ENCODE assay signal across 14 cellular contexts in genomic region chr1:203858055-203858454, GRCh38. TPM values are rescaled to one million over a fixed set of nuclear protein-coding genes. Genes with fewer than 3 reads are reported as not detected.
A peak's percentile ranks its signal among the peaks of the same experiment; 100 is the strongest.
DNase-seq lines count a peak whose midpoint lies in the region; ATAC-seq and TF ChIP-seq lines count a peak whose summit lies in the region.
"Had no signal": no experiment of that assay in that cellular context is flagged by ENCODE, and none has a peak within 500 bp of the region (broad histone marks: within the 10 kb centered on the region; RNA-seq: fewer than 3 reads in every experiment).

No MANE protein-coding gene starts in this region.

- no peak overlapping the region for H3K4me3 Mint-ChIP-seq in stimulated activated memory B cell treated with anti-CD40 and anti-IgM and Interleukin-4, amounts not matched to agents 10 μg/mL and 1 μg/mL and 100 μg/mL, for 72 hours
- H3K4me3 Mint-ChIP-seq: activated T-cell treated with anti-CD3 and anti-CD28 coated beads, Interleukin-2, amount 50 U/mL, for 24 hours; CD4-positive, alpha-beta memory T cell had no signal

- TF ChIP-seq CTCF in AG10803 (conservative IDR thresholded peaks at IDR 0.05; ENCODE audit: low read length) (no peak), GM20000 (IDR thresholded peaks at IDR 0.05; ENCODE audit: extremely low read depth, missing control alignments) (no peak)

- no peak for ATAC-seq in stimulated activated memory B cell treated with anti-CD40 and anti-IgM and Interleukin-4, amounts not matched to agents 10 μg/mL and 1 μg/mL and 100 μg/mL, for 72 hours
- ATAC-seq: GM12878; stimulated activated naive CD8-positive, alpha-beta T cell treated with anti-CD3 and anti-CD28 coated beads, Interleukin-15, Interleukin-2, amounts not matched to agents 100 U/mL and 50 U/mL, for 24 hours had no signal

- peaks cover 4% of the 10 kb centered on the region for H3K36me3 Mint-ChIP-seq in stimulated activated memory B cell treated with anti-CD40 and anti-IgM and Interleukin-4, amounts not matched to agents 10 μg/mL and 1 μg/mL and 100 μg/mL, for 72 hours

- H3K27me3 Mint-ChIP-seq in stimulated activated memory B cell treated with anti-CD40 and anti-IgM and Interleukin-4, amounts not matched to agents 10 μg/mL and 1 μg/mL and 100 μg/mL, for 72 hours, result no peaks in the 10 kb centered on the region
- H3K27me3 Mint-ChIP-seq: activated T-cell treated with anti-CD3 and anti-CD28 coated beads, Interleukin-2, amount 50 U/mL, for 24 hours; CD4-positive, alpha-beta memory T cell had no signal

- peak; percentile 87 for DNase-seq in AG10803 (ENCODE audit: low read depth)
- peak; percentile 86 for DNase-seq in M059J (ENCODE audit: low read depth)
- peak; percentile 63 for DNase-seq in dedifferentiated amniotic fluid mesenchymal stem cell (ENCODE audit: extremely low spot score)
- DNase-seq in myocyte (ENCODE audit: low read depth), result peak; percentile 53
- no peak for DNase-seq in SIG-M5 treated with dmso at 0.1 percent for 504 hours (lab: John Stamatoyannopoulos, UW; ENCODE audit: unreplicated experiment)
- DNase-seq in DMS53 treated with DMSO at 0.1 percent for 48 hours (lab: John Stamatoyannopoulos, UW; ENCODE audit: unreplicated experiment), result no peak
- DNase-seq in GM20000 (ENCODE audit: low spot score), result no peak
- DNase-seq: activated T-cell treated with anti-CD3 and anti-CD28 coated beads, Interleukin-2, amount 50 U/mL, for 24 hours; CD4-positive, alpha-beta memory T cell; central memory CD4-positive, alpha-beta T cell; NCI-H2029 treated with DMSO at 0.1 percent for 48 hours; stimulated activated naive CD8-positive, alpha-beta T cell treated with anti-CD3 and anti-CD28 coated beads, Interleukin-15, Interleukin-2, amounts not matched to agents 100 U/mL and 50 U/mL, for 24 hours had no signal

- no peak overlapping the region for H3K27ac Mint-ChIP-seq in stimulated activated memory B cell treated with anti-CD40 and anti-IgM and Interleukin-4, amounts not matched to agents 10 μg/mL and 1 μg/mL and 100 μg/mL, for 72 hours

- H3K4me3 ChIP-seq in AG10803 (ENCODE audit: low read length), result no peak overlapping the region
- H3K4me3 ChIP-seq: GM12878 had no signal

- H3K4me1 Mint-ChIP-seq in stimulated activated memory B cell treated with anti-CD40 and anti-IgM and Interleukin-4, amounts not matched to agents 10 μg/mL and 1 μg/mL and 100 μg/mL, for 72 hours, result peaks cover 15% of the 10 kb centered on the region

- H3K9me3 Mint-ChIP-seq in stimulated activated memory B cell treated with anti-CD40 and anti-IgM and Interleukin-4, amounts not matched to agents 10 μg/mL and 1 μg/mL and 100 μg/mL, for 72 hours, result no peaks in the 10 kb centered on the region
- H3K9me3 Mint-ChIP-seq: activated T-cell treated with anti-CD3 and anti-CD28 coated beads, Interleukin-2, amount 50 U/mL, for 24 hours; CD4-positive, alpha-beta memory T cell had no signal

RNA-seq across cellular contexts. Expression of gene SNRPE, which starts 3.3 kb away (rescaled TPM):
- 166 and 272 TPM in 2 replicates for total RNA-seq in M059J (2014; rRNA removed; shearing (Covaris generic))
- total RNA-seq in myocyte, result 38.8 and 50.6 TPM in 2 replicates
- polyA plus RNA-seq in myocyte (2012), result 90.0 TPM

Comparison
In these comparisons a context has a peak if more than half of its experiments do, and no peak if none do; other contexts are left out.
1. DNase-seq: peak in AG10803 (single experiment), M059J (single experiment), dedifferentiated amniotic fluid mesenchymal stem cell (single experiment) and myocyte (single experiment); none in SIG-M5 treated with dmso at 0.1 percent for 504 hours (single experiment), DMS53 treated with DMSO at 0.1 percent for 48 hours (single experiment) and GM20000 (single experiment).